In the genomic region with DNA sequence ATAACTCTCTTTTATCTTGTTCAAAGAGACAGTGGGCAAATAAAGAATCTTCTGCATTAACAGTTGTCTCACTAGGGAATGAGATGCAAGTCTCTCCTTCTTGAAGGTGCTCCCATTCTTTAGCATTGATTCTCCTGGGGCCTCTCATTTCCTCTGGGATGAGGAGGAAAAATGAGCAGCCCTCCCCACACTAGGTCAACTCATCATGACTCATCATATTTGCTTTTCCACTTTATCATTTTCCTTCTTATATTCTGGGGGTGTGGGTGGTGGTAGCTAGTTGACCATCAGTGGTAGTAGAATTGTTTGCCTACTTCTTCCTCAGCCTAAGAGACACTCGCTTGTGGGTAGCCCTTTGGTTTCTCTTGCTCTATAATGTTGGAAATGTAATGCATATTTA, we compare ENCODE assay signal across 1 cellular context.
TF ChIP-seq lines count a peak whose summit lies in the region.

No MANE protein-coding gene starts in this region.

TF ChIP-seq in WTC11, 78 proteins besides CTCF, POLR2A, EP300 and RAD21 (continued from another document):
- TF ChIP-seq, protein P1, sequence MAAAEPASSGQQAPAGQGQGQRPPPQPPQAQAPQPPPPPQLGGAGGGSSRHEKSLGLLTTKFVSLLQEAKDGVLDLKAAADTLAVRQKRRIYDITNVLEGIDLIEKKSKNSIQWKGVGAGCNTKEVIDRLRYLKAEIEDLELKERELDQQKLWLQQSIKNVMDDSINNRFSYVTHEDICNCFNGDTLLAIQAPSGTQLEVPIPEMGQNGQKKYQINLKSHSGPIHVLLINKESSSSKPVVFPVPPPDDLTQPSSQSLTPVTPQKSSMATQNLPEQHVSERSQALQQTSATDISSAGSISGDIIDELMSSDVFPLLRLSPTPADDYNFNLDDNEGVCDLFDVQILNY (CRISPR knock-in tag; IDR thresholded peaks at IDR 0.05): no peak
- TF ChIP-seq SP1 (CRISPR knock-in tag; conservative IDR thresholded peaks at IDR 0.05) (no peak), NFE2L1 (CRISPR knock-in tag; IDR thresholded peaks at IDR 0.05) (no peak), JUN (CRISPR knock-in tag; IDR thresholded peaks at IDR 0.05) (no peak), IRF2 (CRISPR knock-in tag; IDR thresholded peaks at IDR 0.05; ENCODE audit: borderline replicate concordance, low read depth) (no peak), MXD4 (CRISPR knock-in tag; IDR thresholded peaks at IDR 0.05; ENCODE audit: borderline replicate concordance) (no peak), FOXK1 (CRISPR knock-in tag; IDR thresholded peaks at IDR 0.05) (no peak), OVOL2 (CRISPR knock-in tag; IDR thresholded peaks at IDR 0.05; ENCODE audit: borderline replicate concordance) (no peak)
- TF ChIP-seq, protein P2, sequence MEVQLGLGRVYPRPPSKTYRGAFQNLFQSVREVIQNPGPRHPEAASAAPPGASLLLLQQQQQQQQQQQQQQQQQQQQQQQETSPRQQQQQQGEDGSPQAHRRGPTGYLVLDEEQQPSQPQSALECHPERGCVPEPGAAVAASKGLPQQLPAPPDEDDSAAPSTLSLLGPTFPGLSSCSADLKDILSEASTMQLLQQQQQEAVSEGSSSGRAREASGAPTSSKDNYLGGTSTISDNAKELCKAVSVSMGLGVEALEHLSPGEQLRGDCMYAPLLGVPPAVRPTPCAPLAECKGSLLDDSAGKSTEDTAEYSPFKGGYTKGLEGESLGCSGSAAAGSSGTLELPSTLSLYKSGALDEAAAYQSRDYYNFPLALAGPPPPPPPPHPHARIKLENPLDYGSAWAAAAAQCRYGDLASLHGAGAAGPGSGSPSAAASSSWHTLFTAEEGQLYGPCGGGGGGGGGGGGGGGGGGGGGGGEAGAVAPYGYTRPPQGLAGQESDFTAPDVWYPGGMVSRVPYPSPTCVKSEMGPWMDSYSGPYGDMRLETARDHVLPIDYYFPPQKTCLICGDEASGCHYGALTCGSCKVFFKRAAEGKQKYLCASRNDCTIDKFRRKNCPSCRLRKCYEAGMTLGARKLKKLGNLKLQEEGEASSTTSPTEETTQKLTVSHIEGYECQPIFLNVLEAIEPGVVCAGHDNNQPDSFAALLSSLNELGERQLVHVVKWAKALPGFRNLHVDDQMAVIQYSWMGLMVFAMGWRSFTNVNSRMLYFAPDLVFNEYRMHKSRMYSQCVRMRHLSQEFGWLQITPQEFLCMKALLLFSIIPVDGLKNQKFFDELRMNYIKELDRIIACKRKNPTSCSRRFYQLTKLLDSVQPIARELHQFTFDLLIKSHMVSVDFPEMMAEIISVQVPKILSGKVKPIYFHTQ (CRISPR knock-in tag; IDR thresholded peaks at IDR 0.05): no peak
- TF ChIP-seq, protein P3, sequence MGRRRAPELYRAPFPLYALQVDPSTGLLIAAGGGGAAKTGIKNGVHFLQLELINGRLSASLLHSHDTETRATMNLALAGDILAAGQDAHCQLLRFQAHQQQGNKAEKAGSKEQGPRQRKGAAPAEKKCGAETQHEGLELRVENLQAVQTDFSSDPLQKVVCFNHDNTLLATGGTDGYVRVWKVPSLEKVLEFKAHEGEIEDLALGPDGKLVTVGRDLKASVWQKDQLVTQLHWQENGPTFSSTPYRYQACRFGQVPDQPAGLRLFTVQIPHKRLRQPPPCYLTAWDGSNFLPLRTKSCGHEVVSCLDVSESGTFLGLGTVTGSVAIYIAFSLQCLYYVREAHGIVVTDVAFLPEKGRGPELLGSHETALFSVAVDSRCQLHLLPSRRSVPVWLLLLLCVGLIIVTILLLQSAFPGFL (CRISPR knock-in tag; IDR thresholded peaks at IDR 0.05; ENCODE audit: borderline replicate concordance): no peak
- TF ChIP-seq, protein P4, sequence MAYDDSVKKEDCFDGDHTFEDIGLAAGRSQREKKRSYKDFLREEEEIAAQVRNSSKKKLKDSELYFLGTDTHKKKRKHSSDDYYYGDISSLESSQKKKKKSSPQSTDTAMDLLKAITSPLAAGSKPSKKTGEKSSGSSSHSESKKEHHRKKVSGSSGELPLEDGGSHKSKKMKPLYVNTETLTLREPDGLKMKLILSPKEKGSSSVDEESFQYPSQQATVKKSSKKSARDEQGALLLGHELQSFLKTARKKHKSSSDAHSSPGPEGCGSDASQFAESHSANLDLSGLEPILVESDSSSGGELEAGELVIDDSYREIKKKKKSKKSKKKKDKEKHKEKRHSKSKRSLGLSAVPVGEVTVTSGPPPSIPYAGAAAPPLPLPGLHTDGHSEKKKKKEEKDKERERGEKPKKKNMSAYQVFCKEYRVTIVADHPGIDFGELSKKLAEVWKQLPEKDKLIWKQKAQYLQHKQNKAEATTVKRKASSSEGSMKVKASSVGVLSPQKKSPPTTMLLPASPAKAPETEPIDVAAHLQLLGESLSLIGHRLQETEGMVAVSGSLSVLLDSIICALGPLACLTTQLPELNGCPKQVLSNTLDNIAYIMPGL (CRISPR knock-in tag; IDR thresholded peaks at IDR 0.05): no peak
- TF ChIP-seq, protein P5, sequence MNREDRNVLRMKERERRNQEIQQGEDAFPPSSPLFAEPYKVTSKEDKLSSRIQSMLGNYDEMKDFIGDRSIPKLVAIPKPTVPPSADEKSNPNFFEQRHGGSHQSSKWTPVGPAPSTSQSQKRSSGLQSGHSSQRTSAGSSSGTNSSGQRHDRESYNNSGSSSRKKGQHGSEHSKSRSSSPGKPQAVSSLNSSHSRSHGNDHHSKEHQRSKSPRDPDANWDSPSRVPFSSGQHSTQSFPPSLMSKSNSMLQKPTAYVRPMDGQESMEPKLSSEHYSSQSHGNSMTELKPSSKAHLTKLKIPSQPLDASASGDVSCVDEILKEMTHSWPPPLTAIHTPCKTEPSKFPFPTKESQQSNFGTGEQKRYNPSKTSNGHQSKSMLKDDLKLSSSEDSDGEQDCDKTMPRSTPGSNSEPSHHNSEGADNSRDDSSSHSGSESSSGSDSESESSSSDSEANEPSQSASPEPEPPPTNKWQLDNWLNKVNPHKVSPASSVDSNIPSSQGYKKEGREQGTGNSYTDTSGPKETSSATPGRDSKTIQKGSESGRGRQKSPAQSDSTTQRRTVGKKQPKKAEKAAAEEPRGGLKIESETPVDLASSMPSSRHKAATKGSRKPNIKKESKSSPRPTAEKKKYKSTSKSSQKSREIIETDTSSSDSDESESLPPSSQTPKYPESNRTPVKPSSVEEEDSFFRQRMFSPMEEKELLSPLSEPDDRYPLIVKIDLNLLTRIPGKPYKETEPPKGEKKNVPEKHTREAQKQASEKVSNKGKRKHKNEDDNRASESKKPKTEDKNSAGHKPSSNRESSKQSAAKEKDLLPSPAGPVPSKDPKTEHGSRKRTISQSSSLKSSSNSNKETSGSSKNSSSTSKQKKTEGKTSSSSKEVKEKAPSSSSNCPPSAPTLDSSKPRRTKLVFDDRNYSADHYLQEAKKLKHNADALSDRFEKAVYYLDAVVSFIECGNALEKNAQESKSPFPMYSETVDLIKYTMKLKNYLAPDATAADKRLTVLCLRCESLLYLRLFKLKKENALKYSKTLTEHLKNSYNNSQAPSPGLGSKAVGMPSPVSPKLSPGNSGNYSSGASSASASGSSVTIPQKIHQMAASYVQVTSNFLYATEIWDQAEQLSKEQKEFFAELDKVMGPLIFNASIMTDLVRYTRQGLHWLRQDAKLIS (CRISPR knock-in tag; IDR thresholded peaks at IDR 0.05; ENCODE audit: borderline replicate concordance): no peak
